Comparison of ENCODE assay signal across 14 cellular contexts in genomic region chr12:54042033-54042432, GRCh38. TPM values are rescaled to one million over a fixed set of nuclear protein-coding genes. Genes with fewer than 3 reads are reported as not detected.
DNase-seq lines count a peak whose midpoint lies in the region; TF ChIP-seq lines count a peak whose summit lies in the region.
"Not testable (repeated sequence)": the region's sequence is repeated elsewhere in the genome, so short reads cannot be mapped to it uniquely, and the experiment has no call there.
"Had no signal": no experiment of that assay in that cellular context is flagged by ENCODE, and none has a peak within 500 bp of the region (broad histone marks: within the 10 kb centered on the region; RNA-seq: fewer than 3 reads in every experiment).

No MANE protein-coding gene starts in this region.

- peaks cover 89% of the 10 kb centered on the region for H3K4me1 Mint-ChIP-seq in nephron
- H3K4me1 Mint-ChIP-seq in type B pancreatic cell (ENCODE audit: unreplicated experiment): peaks cover 81% of the 10 kb centered on the region

- H3F3A ChIP-seq in Loucy (ENCODE audit: low read depth): not testable (repeated sequence)

- H3K27ac ChIP-seq in HEK293 (ENCODE audit: extremely low read depth, low read depth, low read length): not testable (repeated sequence)
- peak overlapping the region; percentile 81 for H3K27ac ChIP-seq in WERI-Rb-1

- peak overlapping the region; percentile 95 for H3K4me2 ChIP-seq in Loucy (ENCODE audit: low read depth, low read length, poor library complexity, severe bottlenecking)

- H3K4me3 Mint-ChIP-seq in nephron (peak overlapping the region in 2 of 3 experiments; percentile 20 to 41), type B pancreatic cell (peak overlapping the region; percentile 34)

- POLR2A ChIA-PET in HEK293 (lab: Yijun Ruan, JAX): interaction anchor here (2.0 kb wide), 1 partner anchor 11 kb away, joined by 13 read pairs; the partner anchor contains the start of gene HOXC4

- H3K79me2 ChIP-seq in Loucy (ENCODE audit: insufficient read depth, low read length): peaks cover 89% of the 10 kb centered on the region

- not testable (repeated sequence) for H3K9me3 ChIP-seq in HEK293 (ENCODE audit: control insufficient read depth, insufficient read depth, low read depth, low read length); Loucy (ENCODE audit: insufficient read depth, low read depth, low read length); WERI-Rb-1 (ENCODE audit: severe bottlenecking)

- not testable (repeated sequence) for TF ChIP-seq CTCF in HEK293 (tag by site-specific recombination; IDR thresholded peaks at IDR 0.05); Loucy (conservative IDR thresholded peaks at IDR 0.05; ENCODE audit: low read length); WERI-Rb-1 (IDR thresholded peaks at IDR 0.05; ENCODE audit: low read depth, low read length); nephron (IDR thresholded peaks at IDR 0.05; ENCODE audit: unreplicated experiment in 3 of 3); type B pancreatic cell (conservative IDR thresholded peaks at IDR 0.05)

- H3K9me2 ChIP-seq in Loucy (replicated peaks; ENCODE audit: low read depth, low read length): not testable (repeated sequence)

- DNase-seq in ELF-1 (ENCODE audit: low read depth, low spot score) (peak; percentile 1), mesenteric fat pad (ENCODE audit: low spot score) (peak; percentile 49)
- DNase-seq in WERI-Rb-1; type B pancreatic cell (ENCODE audit: extremely low spot score, unreplicated experiment): not testable (repeated sequence)

- H3K9me3 Mint-ChIP-seq in nephron, type B pancreatic cell: not testable (repeated sequence)

- H3K36me3 Mint-ChIP-seq in nephron (ENCODE audit: low read depth); type B pancreatic cell: not testable (repeated sequence)

- H3K27me3 ChIP-seq in Loucy (ENCODE audit: insufficient read depth, low read length, poor library complexity, severe bottlenecking); WERI-Rb-1 (ENCODE audit: insufficient read depth, low read depth, severe bottlenecking): not testable (repeated sequence)

- H3K36me3 ChIP-seq in HEK293 (ENCODE audit: control insufficient read depth in 2 of 2, insufficient read depth in 1 of 2, low read length in 2 of 2): peaks cover 3 to 18% of the 10 kb centered on the region in 2 experiments; a peak in 2 of 3 replicates
- H3K36me3 ChIP-seq in Loucy (ENCODE audit: insufficient read depth, low read length); WERI-Rb-1: not testable (repeated sequence)

- not testable (repeated sequence) for H3K4me3 ChIP-seq in HEK293 (ENCODE audit: low read depth, low read length); WERI-Rb-1 (ENCODE audit: low read depth, low read length)
- H3K4me3 ChIP-seq in Loucy (ENCODE audit: low read length, poor library complexity, severe bottlenecking): peak overlapping the region; percentile 49

- H2AFZ ChIP-seq in Loucy (ENCODE audit: low read length): not testable (repeated sequence)

- peaks cover 53% of the 10 kb centered on the region for H3K4me1 ChIP-seq in HEK293 (ENCODE audit: control insufficient read depth, insufficient read depth, low read length)
- peaks cover 73% of the 10 kb centered on the region for H3K4me1 ChIP-seq in Loucy (ENCODE audit: insufficient read depth, low read length, poor library complexity, severe bottlenecking)

- CTCF ChIA-PET in HEK293 (lab: Yijun Ruan, JAX): interaction anchor here (0.7 to 2.1 kb wide), 5 partner anchors 9 to 94 kb away, joined by 3 to 10 read pairs (median 4); partner anchors contain the start of genes HOXC4 and HOXC5

- H3K9ac ChIP-seq in Loucy (ENCODE audit: low read depth, low read length, poor library complexity, severe bottlenecking): peak overlapping the region; percentile 33

- H3K27ac Mint-ChIP-seq in nephron: peak overlapping the region; percentile 45 to 90 (median 85)
- H3K27ac Mint-ChIP-seq in type B pancreatic cell: not testable (repeated sequence)

- H4K20me1 ChIP-seq in Loucy (ENCODE audit: insufficient read depth, low read length, poor library complexity, severe bottlenecking): peaks cover 64% of the 10 kb centered on the region

- peaks cover 19% of the 10 kb centered on the region for H3K27me3 Mint-ChIP-seq in nephron (ENCODE audit: low read depth)
- H3K27me3 Mint-ChIP-seq in type B pancreatic cell: peaks cover 58% of the 10 kb centered on the region

TF ChIP-seq in HEK293, 187 proteins besides CTCF, POLR2A, EP300 and RAD21:
- peak; percentile 75 for TF ChIP-seq GLIS1 (tag by site-specific recombination; IDR thresholded peaks at IDR 0.05)

RNA-seq across cellular contexts. Expression of gene HOXC5, which starts 9.2 kb away (rescaled TPM):
- total RNA-seq in mesenteric fat pad (0.55 TPM), type B pancreatic cell (ENCODE audit: low replicate concordance) (1.9 and 56.9 TPM in 2 replicates)
- total RNA-seq: A172; B cell; Calu3; CD4-positive, alpha-beta T cell; CD8-positive, alpha-beta T cell; G401; GM12878 had no signal

RNA-seq across cellular contexts. Expression of gene HOXC4, which starts 11.6 kb away (rescaled TPM):
- 2.2 TPM for total RNA-seq in mesenteric fat pad
- total RNA-seq in type B pancreatic cell (ENCODE audit: low replicate concordance): 6.7 and 47.9 TPM in 2 replicates
- total RNA-seq: A172; CD4-positive, alpha-beta T cell had no signal

RNA-seq across cellular contexts. Expression of gene HOXC6, which starts 13.8 kb away (rescaled TPM):
- total RNA-seq in mesenteric fat pad: 0.74 TPM
- 4.8 and 23.0 TPM in 2 replicates for total RNA-seq in type B pancreatic cell (ENCODE audit: low replicate concordance)
- total RNA-seq: B cell; CD4-positive, alpha-beta T cell; CD8-positive, alpha-beta T cell had no signal

RNA-seq across cellular contexts. Expression of gene HOXC8, which starts 33.2 kb away (rescaled TPM):
- total RNA-seq in mesenteric fat pad (0.35 TPM), type B pancreatic cell (ENCODE audit: low replicate concordance) (0.77 and 1.5 TPM in 2 replicates)
- total RNA-seq: A172; B cell; CD4-positive, alpha-beta T cell; CD8-positive, alpha-beta T cell; GM12878 had no signal

RNA-seq across cellular contexts. Expression of gene HOXC9, which starts 42.1 kb away (rescaled TPM):
- total RNA-seq in mesenteric fat pad (0.42 TPM), type B pancreatic cell (ENCODE audit: low replicate concordance) (0.27 and 0.36 TPM in 2 replicates)
- total RNA-seq: B cell; CD4-positive, alpha-beta T cell; CD8-positive, alpha-beta T cell; GM12878 had no signal
